Comparison of ENCODE assay signal across 14 cellular contexts in genomic region chr6:3296113-3296512, GRCh38. TPM values are rescaled to one million over a fixed set of nuclear protein-coding genes. Genes with fewer than 3 reads are reported as not detected.
DNase-seq lines count a peak whose midpoint lies in the region; ATAC-seq, FAIRE-seq and TF ChIP-seq lines count a peak whose summit lies in the region.
"Had no signal": no experiment of that assay in that cellular context is flagged by ENCODE, and none has a peak within 500 bp of the region (broad histone marks: within the 10 kb centered on the region; RNA-seq: fewer than 3 reads in every experiment).

No MANE protein-coding gene starts in this region.

- no peak for FAIRE-seq in kidney (lab: Jason Lieb, UNC)

- H3K4me1 Mint-ChIP-seq in activated naive CD4-positive, alpha-beta T cell treated with anti-CD3 and anti-CD28 coated beads for 36 hours (ENCODE audit: low read depth), result no peaks in the 10 kb centered on the region
- no peaks in the 10 kb centered on the region for H3K4me1 Mint-ChIP-seq in Calu3 (ENCODE audit: low read depth, unreplicated experiment)

- no peaks in the 10 kb centered on the region for H3K9me3 Mint-ChIP-seq in activated naive CD4-positive, alpha-beta T cell treated with anti-CD3 and anti-CD28 coated beads for 36 hours
- H3K9me3 Mint-ChIP-seq in Calu3 (ENCODE audit: low read depth, unreplicated experiment), result no peaks in the 10 kb centered on the region
- H3K9me3 Mint-ChIP-seq: CD4-positive, alpha-beta T cell had no signal

- H3K9me2 ChIP-seq in PC-3 (replicated peaks; ENCODE audit: low read length), result no peaks in the 10 kb centered on the region

- H3K27me3 ChIP-seq in BLaER1 (no peaks in the 10 kb centered on the region), PC-3 (ENCODE audit: low read length) (no peaks in the 10 kb centered on the region), psoas muscle (ENCODE audit: insufficient read depth in 3 of 3, low read length in 2 of 3) (no peaks in the 10 kb centered on the region)
- H3K27me3 ChIP-seq: MG63 had no signal

- no peaks in the 10 kb centered on the region for H4K20me1 ChIP-seq in BLaER1
- no peaks in the 10 kb centered on the region for H4K20me1 ChIP-seq in PC-3 (ENCODE audit: low read length)

- DNase-seq in PC-3, result no peak
- DNase-seq in kidney, result peak; percentile 17
- DNase-seq in psoas muscle, result peak in 1 of 2 donors; percentile 19
- DNase-seq in activated naive CD4-positive, alpha-beta T cell treated with anti-CD3 and anti-CD28 coated beads for 36 hours, result no peak
- DNase-seq in Calu3, result no peak
- DNase-seq: DMS79, GOT3, MG63, NCI-H1694 treated with DMSO at 0.1 percent for 48 hours, NCI-H774 had no signal

- H3K27ac ChIP-seq in BLaER1 (no peak overlapping the region), PC-3 (ENCODE audit: low read length) (no peak overlapping the region), kidney (ENCODE audit: low read depth in 2 of 2, low read length in 2 of 2) (no peak overlapping the region), psoas muscle (peak overlapping the region; percentile 49)

- BruUV-seq in PC-3 (replicated peaks; lab: Mats Ljungman, UMichigan) (no TSS peak), Calu3 (replicated peaks; lab: Mats Ljungman, UMichigan) (no TSS peak)

- ATAC-seq in PC-3, result no peak
- ATAC-seq in psoas muscle, result no peak
- ATAC-seq in GM18868 (IDR thresholded peaks at IDR 0.05; ENCODE audit: unreplicated experiment), result no peak
- ATAC-seq in HG02938 (IDR thresholded peaks at IDR 0.05; ENCODE audit: unreplicated experiment), result no peak

- no peak overlapping the region for H2AFZ ChIP-seq in PC-3 (ENCODE audit: low read length)

- H3K4me3 Mint-ChIP-seq in activated naive CD4-positive, alpha-beta T cell treated with anti-CD3 and anti-CD28 coated beads for 36 hours, result no peak overlapping the region
- no peak overlapping the region for H3K4me3 Mint-ChIP-seq in Calu3 (ENCODE audit: low read depth, unreplicated experiment)
- H3K4me3 Mint-ChIP-seq: CD4-positive, alpha-beta T cell had no signal

- no peaks in the 10 kb centered on the region for H3K36me3 ChIP-seq in BLaER1
- no peaks in the 10 kb centered on the region for H3K36me3 ChIP-seq in PC-3 (ENCODE audit: low read depth, low read length)
- H3K36me3 ChIP-seq in kidney (ENCODE audit: control insufficient read depth in 1 of 2, insufficient read depth in 2 of 2, low read length in 2 of 2), result no peaks in the 10 kb centered on the region
- peaks cover 0 to 5% of the 10 kb centered on the region in 2 donors for H3K36me3 ChIP-seq in psoas muscle (ENCODE audit: insufficient read depth in 1 of 2, low read depth in 1 of 2)
- H3K36me3 ChIP-seq: MG63 had no signal

- no peak overlapping the region for H3K27ac Mint-ChIP-seq in activated naive CD4-positive, alpha-beta T cell treated with anti-CD3 and anti-CD28 coated beads for 36 hours
- no peak overlapping the region for H3K27ac Mint-ChIP-seq in Calu3 (ENCODE audit: unreplicated experiment)
- H3K27ac Mint-ChIP-seq: CD4-positive, alpha-beta T cell had no signal

- H3K9ac ChIP-seq in BLaER1, result no peak overlapping the region
- peak overlapping the region; percentile 58 for H3K9ac ChIP-seq in PC-3 (ENCODE audit: low read length)
- no peak overlapping the region for H3K9ac ChIP-seq in kidney (ENCODE audit: low read length in 2 of 2)

- no peaks in the 10 kb centered on the region for H3F3A ChIP-seq in PC-3 (ENCODE audit: low read length, unreplicated experiment)

- H3K36me3 Mint-ChIP-seq in activated naive CD4-positive, alpha-beta T cell treated with anti-CD3 and anti-CD28 coated beads for 36 hours (ENCODE audit: low read depth), result no peaks in the 10 kb centered on the region
- H3K36me3 Mint-ChIP-seq in Calu3 (ENCODE audit: insufficient read depth, unreplicated experiment), result no peaks in the 10 kb centered on the region

- no peak overlapping the region for H3K4me3 ChIP-seq in BLaER1
- no peak overlapping the region for H3K4me3 ChIP-seq in PC-3 (ENCODE audit: low read length)
- H3K4me3 ChIP-seq in kidney (ENCODE audit: low read length in 2 of 2), result no peak overlapping the region
- no peak overlapping the region for H3K4me3 ChIP-seq in psoas muscle
- H3K4me3 ChIP-seq: MG63 had no signal

- TF ChIP-seq CTCF in PC-3 (conservative IDR thresholded peaks at IDR 0.05; ENCODE audit: low read depth, low read length), result no peak
- TF ChIP-seq CTCF in kidney (IDR thresholded peaks at IDR 0.05; ENCODE audit: borderline replicate concordance, extremely low read depth, insufficient read depth), result no peak
- TF ChIP-seq CTCF in psoas muscle (IDR thresholded peaks at IDR 0.05), result no peak
- TF ChIP-seq CTCF in Calu3 (IDR thresholded peaks at IDR 0.05; ENCODE audit: unreplicated experiment), result no peak

- intact Hi-C loops in PC-3 (cut with micrococcal nuclease), result loop anchor here (5.0 kb wide), 1 partner anchor 161 kb away; the partner anchor contains the start of gene SLC22A23
- intact Hi-C loops in kidney (cut with DNase I), result no loop called here
- intact Hi-C loops in psoas muscle (cut with DNase I), result no loop called here
- intact Hi-C loops in activated naive CD4-positive, alpha-beta T cell treated with anti-CD3 and anti-CD28 coated beads for 36 hours (cut with micrococcal nuclease), result no loop called here
- intact Hi-C loops in Calu3 (cut with micrococcal nuclease; ENCODE audit: unreplicated experiment), result no loop called here

- 69 to 72% (median 71%) methylated on average over 11 of the region's 11 CpGs for WGBS in psoas muscle, 3 donors

- H3K9me3 ChIP-seq in BLaER1, result no peaks in the 10 kb centered on the region
- no peaks in the 10 kb centered on the region for H3K9me3 ChIP-seq in PC-3 (ENCODE audit: low read length)
- no peaks in the 10 kb centered on the region for H3K9me3 ChIP-seq in kidney (ENCODE audit: control insufficient read depth in 1 of 2, low read length in 2 of 2)
- no peaks in the 10 kb centered on the region for H3K9me3 ChIP-seq in psoas muscle
- H3K9me3 ChIP-seq: MG63 had no signal

- CTCF ChIA-PET in PC-3 (lab: Charles Lee), result interaction anchor here (0.5 kb wide), 1 partner anchor 314 kb away, joined by 3 read pairs; no protein-coding TSS in a partner anchor
- CTCF ChIA-PET in activated naive CD4-positive, alpha-beta T cell treated with anti-CD3 and anti-CD28 coated beads for 36 hours (lab: Charles Lee), result no interaction called here
- CTCF ChIA-PET in Calu3 (lab: Charles Lee), result no interaction called here

- H3K27me3 Mint-ChIP-seq in activated naive CD4-positive, alpha-beta T cell treated with anti-CD3 and anti-CD28 coated beads for 36 hours (ENCODE audit: low read depth), result no peaks in the 10 kb centered on the region
- peaks cover 31% of the 10 kb centered on the region for H3K27me3 Mint-ChIP-seq in Calu3 (ENCODE audit: unreplicated experiment)
- H3K27me3 Mint-ChIP-seq: CD4-positive, alpha-beta T cell had no signal

- H3K4me2 ChIP-seq in BLaER1, result peak overlapping the region; percentile 22; the same call in 1 of the 2 replicates
- H3K4me2 ChIP-seq in PC-3 (ENCODE audit: low read length), result no peak overlapping the region

- H3K79me2 ChIP-seq in PC-3 (ENCODE audit: low read length), result no peaks in the 10 kb centered on the region

- POLR2A ChIA-PET in PC-3 (lab: Charles Lee; ENCODE audit: unreplicated experiment), result interaction anchor here (1.0 kb wide), 1 partner anchor 147 kb away, joined by 13 read pairs; no protein-coding TSS in a partner anchor

- H3K4me1 ChIP-seq in BLaER1 (peaks cover 12% of the 10 kb centered on the region), PC-3 (ENCODE audit: insufficient read depth, low read length) (peaks cover 18% of the 10 kb centered on the region), kidney (ENCODE audit: control insufficient read depth in 1 of 2, insufficient read depth in 1 of 2, low read depth in 1 of 2, low read length in 2 of 2) (no peaks in the 10 kb centered on the region), psoas muscle (peaks cover 9% of the 10 kb centered on the region)

RNA-seq across cellular contexts. Expression of gene PSMG4, which starts 37.4 kb away (rescaled TPM):
- total RNA-seq in PC-3 (2014; rRNA removed) (51.9 and 63.3 TPM in 2 replicates), kidney (24.9 TPM), psoas muscle (10 to 100 TPM; 19.7 to 26.8 (median 22.0) TPM), Calu3 (2022) (17.6 and 17.8 TPM in 2 replicates)
- polyA plus RNA-seq in kidney (ENCODE audit: insufficient read depth, low read depth, low replicate concordance) (36.8 TPM), psoas muscle (10 to 100 TPM; 18.6 to 31.3 (median 26.2) TPM)
- total RNA-seq in activated naive CD4-positive, alpha-beta T cell treated with anti-CD3 and anti-CD28 coated beads for 36 hours, result 10 to 100 TPM; 23.9 to 26.2 TPM
